In genomic region chr7:19194417-19194816, GRCh38 we compare ENCODE assay signal across 11 cellular contexts. TPM values are rescaled to one million over a fixed set of nuclear protein-coding genes. Genes with fewer than 3 reads are reported as not detected.
DNase-seq lines count a peak whose midpoint lies in the region; ATAC-seq and TF ChIP-seq lines count a peak whose summit lies in the region.
"Not testable (repeated sequence)": the region's sequence is repeated elsewhere in the genome, so short reads cannot be mapped to it uniquely, and the experiment has no call there.
"Had no signal": no experiment of that assay in that cellular context is flagged by ENCODE, and none has a peak within 500 bp of the region (broad histone marks: within the 10 kb centered on the region; RNA-seq: fewer than 3 reads in every experiment).

No MANE protein-coding gene starts in this region.

- peak overlapping the region; percentile 84 for H3K4me2 ChIP-seq in GM23338

- H3K4me3 Mint-ChIP-seq in GM23338 = peak overlapping the region; percentile 87
- H3K4me3 Mint-ChIP-seq in chondrocyte (ENCODE audit: unreplicated experiment) = peak overlapping the region; percentile 53
- H3K4me3 Mint-ChIP-seq in nephron = peak overlapping the region; percentile 75 to 81 (median 75)
- peak overlapping the region; percentile 88 for H3K4me3 Mint-ChIP-seq in progenitor cell of endocrine pancreas (ENCODE audit: low read depth)

- not testable (repeated sequence) for TF ChIP-seq CTCF in GM23338 (conservative IDR thresholded peaks at IDR 0.05; ENCODE audit: low read depth in 2 of 2); chondrocyte (IDR thresholded peaks at IDR 0.05); fibroblast of pulmonary artery (IDR thresholded peaks at IDR 0.05; ENCODE audit: low read length, missing control alignments); nephron (IDR thresholded peaks at IDR 0.05; ENCODE audit: unreplicated experiment in 3 of 3); progenitor cell of endocrine pancreas (IDR thresholded peaks at IDR 0.05; ENCODE audit: unreplicated experiment)

- not testable (repeated sequence) for DNase-seq in GM23338 (ENCODE audit: low spot score); NT2/D1 (ENCODE audit: low read depth, low spot score); chondrocyte (ENCODE audit: low spot score); fibroblast of pulmonary artery (ENCODE audit: low read depth); progenitor cell of endocrine pancreas (ENCODE audit: low spot score, unreplicated experiment)

- not testable (repeated sequence) for H3F3A ChIP-seq in GM23338 (replicated peaks; ENCODE audit: low read depth)

- not testable (repeated sequence) for H3K9me2 ChIP-seq in GM23338 (ENCODE audit: insufficient read depth)

- H4K20me1 ChIP-seq in GM23338 (replicated peaks; ENCODE audit: insufficient read depth) = not testable (repeated sequence)

- H3K36me3 Mint-ChIP-seq in GM23338 (ENCODE audit: low read depth); chondrocyte (ENCODE audit: low read depth); nephron (ENCODE audit: low read depth); progenitor cell of endocrine pancreas (ENCODE audit: insufficient read depth): not testable (repeated sequence)

- H3K27me3 Mint-ChIP-seq in GM23338 (ENCODE audit: insufficient read depth, low read depth, poor library complexity) = peaks cover 12% of the 10 kb centered on the region
- H3K27me3 Mint-ChIP-seq in chondrocyte (ENCODE audit: low read depth); nephron (ENCODE audit: low read depth); progenitor cell of endocrine pancreas: not testable (repeated sequence)

- not testable (repeated sequence) for H3K27ac ChIP-seq in GM23338 (ENCODE audit: low read depth)

- H3K9ac ChIP-seq in NT2/D1 (ENCODE audit: insufficient read length, low read depth); iPS-15b (ENCODE audit: low read depth, low read length): not testable (repeated sequence)

- H3K9me3 Mint-ChIP-seq in GM23338; nephron; progenitor cell of endocrine pancreas (ENCODE audit: low read depth): not testable (repeated sequence)
- peaks cover 15% of the 10 kb centered on the region for H3K9me3 Mint-ChIP-seq in chondrocyte (ENCODE audit: low read depth)

- H3K79me2 ChIP-seq in GM23338 (replicated peaks; ENCODE audit: insufficient read depth) = not testable (repeated sequence)

- H2AFZ ChIP-seq in GM23338 = peak overlapping the region; percentile 98

- H3K27ac Mint-ChIP-seq in GM23338; chondrocyte (ENCODE audit: unreplicated experiment); nephron: not testable (repeated sequence)
- H3K27ac Mint-ChIP-seq in progenitor cell of endocrine pancreas = peak overlapping the region; percentile 89

- not testable (repeated sequence) for ATAC-seq in GM23338

- H3K4me1 Mint-ChIP-seq in GM23338; chondrocyte (ENCODE audit: low read depth); nephron; progenitor cell of endocrine pancreas (ENCODE audit: low read depth): not testable (repeated sequence)

- not testable (repeated sequence) for H3K4me1 ChIP-seq in GM23338 (ENCODE audit: insufficient read depth); NT2/D1 (ENCODE audit: insufficient read depth, insufficient read length); iPS-15b (ENCODE audit: control insufficient read depth, insufficient read depth, low read length)

- H3K27me3 ChIP-seq in GM23338 (ENCODE audit: insufficient read depth) (peaks cover 19% of the 10 kb centered on the region), iPS-15b (ENCODE audit: control insufficient read depth, insufficient read depth, low read length) (peaks cover 13% of the 10 kb centered on the region)
- not testable (repeated sequence) for H3K27me3 ChIP-seq in NT2/D1 (ENCODE audit: insufficient read depth, insufficient read length)

- not testable (repeated sequence) for H3K36me3 ChIP-seq in GM23338 (ENCODE audit: insufficient read depth); NT2/D1 (ENCODE audit: insufficient read depth, insufficient read length, low read length); iPS-15b (ENCODE audit: control insufficient read depth, insufficient read depth, low read length)

- H3K9me3 ChIP-seq in NT2/D1 (ENCODE audit: insufficient read depth, low read length); iPS-15b (ENCODE audit: control insufficient read depth, insufficient read depth, low read length): not testable (repeated sequence)

- H3K4me3 ChIP-seq in GM23338 = peak overlapping the region; percentile 79
- H3K4me3 ChIP-seq in NT2/D1 (ENCODE audit: insufficient read length, low read depth) = peak overlapping the region; percentile 34
- H3K4me3 ChIP-seq in fibroblast of pulmonary artery (replicated peaks; ENCODE audit: low read depth, low read length) = peak overlapping the region; percentile 2
- peak overlapping the region; percentile 43 for H3K4me3 ChIP-seq in iPS-15b (ENCODE audit: low read depth, low read length)

RNA-seq across cellular contexts. Expression of gene FERD3L, which starts 49.2 kb away (rescaled TPM):
- total RNA-seq in GM23338 (2014; rRNA removed; shearing (Covaris generic)) = not detected in 2 replicates
- polyA plus RNA-seq in GM23338 (2016; fragmentation: Nextera tagmentation; extraction: Ambion mirVana) = not detected in 2 replicates
- total RNA-seq in chondrocyte (not detected in 3 replicates), progenitor cell of endocrine pancreas (not detected in 2 replicates)
- total RNA-seq: Caco-2; CD4-positive, alpha-beta memory T cell; GM12878; Right ventricle myocardium inferior had no signal
- polyA plus RNA-seq: CD4-positive, alpha-beta memory T cell; GM12878 had no signal

Comparison
In these comparisons a context has a peak if more than half of its experiments do, and no peak if none do; other contexts are left out.
1. H3K4me3 ChIP-seq: peak in every context shown above with its lines; median percentile 79 in GM23338; 43 in iPS-15b; 34 in NT2/D1; 2 in fibroblast of pulmonary artery.